In the genomic region with DNA sequence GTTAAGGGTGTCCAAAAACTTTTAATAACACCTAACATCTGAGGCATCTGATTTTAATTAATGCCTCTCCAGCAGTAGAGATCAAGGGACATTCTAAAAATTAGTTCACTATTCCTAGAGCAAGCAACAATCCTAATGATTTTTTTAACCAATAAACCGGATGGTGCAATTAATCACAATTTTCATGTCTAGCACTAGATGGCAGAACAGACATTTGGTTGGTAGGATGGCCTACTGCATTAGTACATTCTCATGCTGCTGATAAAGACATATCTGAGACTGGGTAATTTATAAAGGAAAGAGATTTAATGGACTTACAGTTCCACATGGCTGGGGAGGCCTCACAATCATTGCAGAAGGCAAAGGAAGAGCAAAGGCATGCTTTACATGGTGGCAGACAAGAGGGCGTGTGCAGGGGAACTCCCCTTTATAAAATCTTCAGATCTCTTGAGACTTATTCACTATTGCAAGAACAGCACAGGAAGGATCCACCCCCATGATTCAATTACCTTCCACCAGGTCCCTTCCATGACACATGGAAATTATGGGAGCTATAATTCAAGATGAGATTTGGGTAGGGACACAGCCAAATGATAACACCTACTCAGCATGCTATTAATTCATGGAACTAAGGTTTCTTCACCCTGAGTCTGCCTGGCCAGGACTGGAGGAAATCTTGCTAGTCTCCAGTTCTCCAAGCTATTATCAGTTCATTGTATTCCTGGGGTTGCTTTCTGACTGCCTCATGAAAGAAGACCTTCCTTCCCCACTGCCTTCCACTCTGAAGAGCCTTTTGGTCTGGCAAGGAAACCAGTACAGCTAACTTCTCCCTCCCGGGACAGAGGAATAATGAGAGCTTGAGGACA, we compare ENCODE assay signal across 23 cellular contexts. TPM values are rescaled to one million over a fixed set of nuclear protein-coding genes. Genes with fewer than 3 reads are reported as not detected.
DNase-seq lines count a peak whose midpoint lies in the region; ATAC-seq and TF ChIP-seq lines count a peak whose summit lies in the region.
"Had no signal": no experiment of that assay in that cellular context is flagged by ENCODE, and none has a peak within 500 bp of the region (broad histone marks: within the 10 kb centered on the region; RNA-seq: fewer than 3 reads in every experiment).

No MANE protein-coding gene starts in this region.

- H3K9me2 ChIP-seq in HCT116 (ENCODE audit: insufficient read depth): no peaks in the 10 kb centered on the region
- no peaks in the 10 kb centered on the region for H3K9me2 ChIP-seq in OCI-LY1 (ENCODE audit: low read depth, low read length)

- H3K9ac ChIP-seq in HCT116 (ENCODE audit: low read length) (no peak overlapping the region), OCI-LY1 (ENCODE audit: low read length) (no peak overlapping the region)

- no peak overlapping the region for H3K27ac Mint-ChIP-seq in nephron progenitor cell
- H3K27ac Mint-ChIP-seq in activated CD4-positive, alpha-beta memory T cell treated with anti-CD3 and anti-CD28 coated beads for 36 hours: no peak overlapping the region
- H3K27ac Mint-ChIP-seq: activated naive CD8-positive, alpha-beta T cell treated with anti-CD3 and anti-CD28 coated beads, Interleukin-2, amount 10 ng/mL, durations not matched to agents 7 days and 5 days; dendritic cell treated with granulocyte-macrophage colony-stimulating factor and Interleukin-4, amounts not matched to agents 40 ng/mL and 50 ng/mL, for 4 days; stimulated activated naive B cell treated with anti-CD40 and anti-IgM and Interleukin-4, amounts not matched to agents 10 μg/mL and 1 μg/mL and 100 μg/mL, for 72 hours had no signal

- peak; percentile 30 for TF ChIP-seq CTCF in 22Rv1 (IDR thresholded peaks at IDR 0.05)
- peak; percentile 7 to 42 (median 20); a peak in 4 of 6 replicates for TF ChIP-seq CTCF in HCT116 (IDR thresholded peaks at IDR 0.05 in 2 of 3, conservative IDR thresholded peaks at IDR 0.05 in 1 of 3; ENCODE audit: borderline replicate concordance in 1 of 3, insufficient read depth in 1 of 3, low read depth in 2 of 3, low read length in 2 of 3)
- peak; percentile 38; the same call in 1 of the 2 replicates for TF ChIP-seq CTCF in OCI-LY1 (IDR thresholded peaks at IDR 0.05; ENCODE audit: low read length)
- TF ChIP-seq CTCF in epithelial cell of proximal tubule (conservative IDR thresholded peaks at IDR 0.05; ENCODE audit: low read depth, low read length): peak; percentile 11
- no peak for TF ChIP-seq CTCF in nephron progenitor cell (IDR thresholded peaks at IDR 0.05)

- no peaks in the 10 kb centered on the region for H3K4me1 ChIP-seq in HCT116 (ENCODE audit: control insufficient read depth in 1 of 2, insufficient read depth in 2 of 2, low read length in 2 of 2)
- peaks cover 2% of the 10 kb centered on the region for H3K4me1 ChIP-seq in OCI-LY1 (ENCODE audit: insufficient read depth, low read length, severe bottlenecking)
- H3K4me1 ChIP-seq: left lung, tibial artery had no signal

- no peaks in the 10 kb centered on the region for H3F3A ChIP-seq in OCI-LY1 (ENCODE audit: insufficient read depth, low read length)

- H4K20me1 ChIP-seq in HCT116 (ENCODE audit: insufficient read depth) (no peaks in the 10 kb centered on the region), OCI-LY1 (ENCODE audit: insufficient read depth, low read length) (no peaks in the 10 kb centered on the region)

- H3K4me2 ChIP-seq in HCT116 (ENCODE audit: low read length) (no peak overlapping the region), OCI-LY1 (ENCODE audit: low read length) (no peak overlapping the region)

- H3K9me3 ChIP-seq in HCT116 (ENCODE audit: control insufficient read depth in 1 of 2, insufficient read depth in 1 of 2, low read depth in 1 of 2, low read length in 2 of 2): no peaks in the 10 kb centered on the region
- no peaks in the 10 kb centered on the region for H3K9me3 ChIP-seq in OCI-LY1 (ENCODE audit: low read length)
- H3K9me3 ChIP-seq: MG63, tibial artery had no signal

- RAD21 ChIA-PET in HCT116 (lab: Charles Lee; ENCODE audit: low non-redundant PET in 1 of 2, low total read pairs in 2 of 2, uncharacterized antibody in 2 of 2, unreplicated experiment in 2 of 2): no interaction called here

- H3K27me3 ChIP-seq in HCT116 (ENCODE audit: insufficient read depth, low read length) (no peaks in the 10 kb centered on the region), OCI-LY1 (ENCODE audit: insufficient read depth, low read length) (no peaks in the 10 kb centered on the region)
- H3K27me3 ChIP-seq: left lung, MG63 had no signal

- no peak overlapping the region for H3K27ac ChIP-seq in 22Rv1
- no peak overlapping the region for H3K27ac ChIP-seq in HCT116 (ENCODE audit: low read depth, low read length)
- H3K27ac ChIP-seq in OCI-LY1 (ENCODE audit: low read depth, low read length, poor library complexity, severe bottlenecking): no peak overlapping the region
- H3K27ac ChIP-seq: left lung, tibial artery had no signal

- peaks cover 62% of the 10 kb centered on the region for H3K36me3 Mint-ChIP-seq in nephron progenitor cell (ENCODE audit: low read depth)
- H3K36me3 Mint-ChIP-seq in activated CD4-positive, alpha-beta memory T cell treated with anti-CD3 and anti-CD28 coated beads for 36 hours: no peaks in the 10 kb centered on the region
- H3K36me3 Mint-ChIP-seq: activated naive CD8-positive, alpha-beta T cell treated with anti-CD3 and anti-CD28 coated beads, Interleukin-2, amount 10 ng/mL, durations not matched to agents 7 days and 5 days; stimulated activated naive B cell treated with anti-CD40 and anti-IgM and Interleukin-4, amounts not matched to agents 10 μg/mL and 1 μg/mL and 100 μg/mL, for 72 hours had no signal

- peak; percentile 19 for DNase-seq in HCT116 (ENCODE audit: low read depth, low spot score)
- no peak for DNase-seq in epithelial cell of proximal tubule (ENCODE audit: low read depth)
- no peak for DNase-seq in stimulated activated CD4-positive, alpha-beta T cell treated with anti-CD3 and anti-CD28 coated beads, Interleukin-4, amount 100 ng/mL, for 4 hours
- no peak for DNase-seq in nephron progenitor cell
- DNase-seq in NCI-H1105 treated with DMSO at 0.1 percent for 48 hours (lab: John Stamatoyannopoulos, UW): no peak
- DNase-seq in activated CD4-positive, alpha-beta memory T cell treated with anti-CD3 and anti-CD28 coated beads for 36 hours: no peak
- DNase-seq: activated naive CD8-positive, alpha-beta T cell treated with anti-CD3 and anti-CD28 coated beads, Interleukin-2, amount 10 ng/mL, durations not matched to agents 7 days and 5 days; H7; left lung; MG63; NCI-H2029 treated with DMSO at 0.1 percent for 48 hours; NCI-H446; right cardiac atrium; SIG-M5; stimulated activated CD4-positive, alpha-beta T cell treated with anti-CD3 and anti-CD28 coated beads, Interleukin-15, amount 100 ng/mL, for 24 hours; stimulated activated naive B cell treated with anti-CD40 and anti-IgM and Interleukin-4, amounts not matched to agents 10 μg/mL and 1 μg/mL and 100 μg/mL, for 72 hours; T-helper 9 cell; tibial artery had no signal

- CTCF ChIA-PET in HCT116 (lab: Charles Lee): no interaction called here
- CTCF ChIA-PET in activated CD4-positive, alpha-beta memory T cell treated with anti-CD3 and anti-CD28 coated beads for 36 hours (lab: Charles Lee): interaction anchor here (0.6 kb wide), 1 partner anchor 976 kb away, joined by 3 read pairs; no protein-coding TSS in a partner anchor

- peaks cover 30% of the 10 kb centered on the region for H3K9me3 Mint-ChIP-seq in nephron progenitor cell
- H3K9me3 Mint-ChIP-seq in activated CD4-positive, alpha-beta memory T cell treated with anti-CD3 and anti-CD28 coated beads for 36 hours: peaks cover 7% of the 10 kb centered on the region

- POLR2A ChIA-PET in HCT116 (lab: Charles Lee): no interaction called here
- POLR2A ChIA-PET in activated CD4-positive, alpha-beta memory T cell treated with anti-CD3 and anti-CD28 coated beads for 36 hours (lab: Charles Lee): no interaction called here

- no peak overlapping the region for H3K4me3 ChIP-seq in HCT116 (replicated peaks in 1 of 2; ENCODE audit: low read depth in 1 of 2, low read length in 2 of 2)
- no peak overlapping the region for H3K4me3 ChIP-seq in OCI-LY1 (ENCODE audit: low read depth, low read length, poor library complexity, severe bottlenecking)
- no peak overlapping the region for H3K4me3 ChIP-seq in epithelial cell of proximal tubule (ENCODE audit: low read depth, low read length)
- H3K4me3 ChIP-seq: left lung, MG63, tibial artery had no signal

- TF ChIP-seq POLR2A in HCT116 (IDR thresholded peaks at IDR 0.05; ENCODE audit: borderline replicate concordance, extremely low read depth, insufficient read depth, insufficient read length): no peak

- no peak overlapping the region for H3K4me3 Mint-ChIP-seq in nephron progenitor cell
- no peak overlapping the region for H3K4me3 Mint-ChIP-seq in activated CD4-positive, alpha-beta memory T cell treated with anti-CD3 and anti-CD28 coated beads for 36 hours
- H3K4me3 Mint-ChIP-seq: activated naive CD8-positive, alpha-beta T cell treated with anti-CD3 and anti-CD28 coated beads, Interleukin-2, amount 10 ng/mL, durations not matched to agents 7 days and 5 days; brain; dendritic cell treated with granulocyte-macrophage colony-stimulating factor and Interleukin-4, amounts not matched to agents 40 ng/mL and 50 ng/mL, for 4 days; stimulated activated naive B cell treated with anti-CD40 and anti-IgM and Interleukin-4, amounts not matched to agents 10 μg/mL and 1 μg/mL and 100 μg/mL, for 72 hours had no signal

- intact Hi-C loops in HCT116 (cut with micrococcal nuclease): no loop called here
- intact Hi-C loops in activated CD4-positive, alpha-beta memory T cell treated with anti-CD3 and anti-CD28 coated beads for 36 hours (cut with micrococcal nuclease): no loop called here

- H3K79me2 ChIP-seq in HCT116 (ENCODE audit: insufficient read depth, low read length) (no peaks in the 10 kb centered on the region), OCI-LY1 (ENCODE audit: insufficient read depth, low read length) (no peaks in the 10 kb centered on the region)

- H2AFZ ChIP-seq in HCT116 (ENCODE audit: low read depth, low read length, poor library complexity, severe bottlenecking): no peak overlapping the region
- no peak overlapping the region for H2AFZ ChIP-seq in OCI-LY1 (ENCODE audit: low read length)

- peak; percentile 45 for TF ChIP-seq RAD21 in HCT116 (IDR thresholded peaks at IDR 0.05; ENCODE audit: low read depth)

- peaks cover 3% of the 10 kb centered on the region for H3K27me3 Mint-ChIP-seq in nephron progenitor cell (ENCODE audit: low read depth, poor library complexity)
- H3K27me3 Mint-ChIP-seq in activated CD4-positive, alpha-beta memory T cell treated with anti-CD3 and anti-CD28 coated beads for 36 hours: peaks cover 15% of the 10 kb centered on the region
- H3K27me3 Mint-ChIP-seq: brain had no signal

- no peaks in the 10 kb centered on the region for H3K36me3 ChIP-seq in HCT116 (ENCODE audit: control insufficient read depth in 1 of 2, insufficient read depth in 2 of 2, low read length in 2 of 2)
- no peaks in the 10 kb centered on the region for H3K36me3 ChIP-seq in OCI-LY1 (ENCODE audit: insufficient read depth, low read length)
- H3K36me3 ChIP-seq: left lung, MG63, tibial artery had no signal

- peaks cover 34% of the 10 kb centered on the region for H3K4me1 Mint-ChIP-seq in nephron progenitor cell
- H3K4me1 Mint-ChIP-seq in activated CD4-positive, alpha-beta memory T cell treated with anti-CD3 and anti-CD28 coated beads for 36 hours (ENCODE audit: low read depth): no peaks in the 10 kb centered on the region
- H3K4me1 Mint-ChIP-seq: activated naive CD8-positive, alpha-beta T cell treated with anti-CD3 and anti-CD28 coated beads, Interleukin-2, amount 10 ng/mL, durations not matched to agents 7 days and 5 days; stimulated activated naive B cell treated with anti-CD40 and anti-IgM and Interleukin-4, amounts not matched to agents 10 μg/mL and 1 μg/mL and 100 μg/mL, for 72 hours had no signal

- peak; percentile 53 for ATAC-seq in HCT116
- ATAC-seq: activated CD4-positive, CD25-positive, alpha-beta regulatory T cell treated with anti-CD3 and anti-CD28 coated beads, Interleukin-2, amount 50 U/mL, for 24 hours; left lung; right cardiac atrium; stimulated activated naive B cell treated with anti-CD40 and anti-IgM and Interleukin-4, amounts not matched to agents 10 μg/mL and 1 μg/mL and 100 μg/mL, for 72 hours had no signal

- BruUV-seq in HCT116 (replicated peaks; lab: Mats Ljungman, UMichigan): no TSS peak

RNA-seq across cellular contexts. Expression of gene HS3ST3A1, which starts 24.8 kb away (rescaled TPM):
- total RNA-seq in HCT116 (2021; ENCODE audit: unreplicated experiment) (not detected), epithelial cell of proximal tubule (5.8 and 17.3 TPM in 2 replicates)
- 0.16 and 0.33 TPM in 2 replicates for polyA plus RNA-seq in HCT116 (2012)
- 1 to 10 TPM in 1 of 2 experiments, under 1 TPM in 1; 0.85 to 1.8 TPM for total RNA-seq in activated CD4-positive, alpha-beta memory T cell treated with anti-CD3 and anti-CD28 coated beads for 36 hours
- total RNA-seq: activated naive CD8-positive, alpha-beta T cell treated with anti-CD3 and anti-CD28 coated beads, Interleukin-2, amount 10 ng/mL, durations not matched to agents 7 days and 5 days had no signal
